In the genomic region with DNA sequence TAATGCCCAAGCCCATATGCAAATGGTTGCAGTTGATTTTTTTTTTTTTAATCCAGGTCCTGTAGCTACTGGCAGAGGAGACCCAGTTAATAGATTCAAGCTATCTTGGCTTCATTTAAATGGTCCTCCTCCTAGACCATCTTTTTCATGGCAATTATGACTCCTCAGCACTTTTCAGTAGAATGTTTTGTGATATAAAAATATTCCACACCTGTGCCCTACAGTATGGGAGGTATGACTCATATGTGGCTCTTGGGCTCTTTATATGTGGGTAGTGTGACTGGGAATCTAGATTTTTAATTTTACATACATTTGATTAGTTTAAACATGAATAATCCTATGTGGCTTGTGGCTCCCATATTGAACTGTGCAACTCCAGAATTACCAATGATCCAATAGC, we compare ENCODE assay signal across 20 cellular contexts.
"Had no signal": no experiment of that assay in that cellular context is flagged by ENCODE, and none has a peak within 500 bp of the region (broad histone marks: within the 10 kb centered on the region; RNA-seq: fewer than 3 reads in every experiment).

No MANE protein-coding gene starts in this region.

- H3K27me3 ChIP-seq: dorsolateral prefrontal cortex, gastrocnemius medialis, neural progenitor cell, testis, tibial artery, upper lobe of left lung had no signal

- H3K4me3 Mint-ChIP-seq: memory B cell; naive thymus-derived CD4-positive, alpha-beta T cell; nephron; neural progenitor cell had no signal

- H3K4me1 ChIP-seq: gastrocnemius medialis, neural progenitor cell, testis, tibial artery, upper lobe of left lung had no signal

- DNase-seq: dorsolateral prefrontal cortex; effector CD4-positive, alpha-beta T cell; gastrocnemius medialis; head of caudate nucleus; naive thymus-derived CD4-positive, alpha-beta T cell; stimulated activated CD4-positive, alpha-beta T cell treated with anti-CD3 and anti-CD28 coated beads, Interleukin-12 subunit alpha, Interleukin-12 subunit beta, amount 100 ng/mL, for 4 hours; stimulated activated CD4-positive, alpha-beta T cell treated with anti-CD3 and anti-CD28 coated beads, Interleukin-1b, Interleukin-23, amount 100 ng/mL, for 48 hours; stimulated activated CD4-positive, alpha-beta T cell treated with anti-CD3 and anti-CD28 coated beads, Interleukin-4, amount 100 ng/mL, for 1 hour; stimulated activated CD8-positive, alpha-beta memory T cell treated with anti-CD3 and anti-CD28 coated beads, Interleukin-4, amount 100 ng/mL, for 48 hours; stimulated activated naive CD4-positive, alpha-beta T cell; substantia nigra; testis; tibial artery; upper lobe of left lung had no signal

- H3K27ac ChIP-seq: dorsolateral prefrontal cortex, gastrocnemius medialis, neural progenitor cell, parathyroid adenoma, testis, tibial artery, upper lobe of left lung had no signal

- H3K27me3 Mint-ChIP-seq: memory B cell; naive thymus-derived CD4-positive, alpha-beta T cell; progenitor cell of endocrine pancreas had no signal

- H3K4me1 Mint-ChIP-seq: memory B cell; naive thymus-derived CD4-positive, alpha-beta T cell; nephron had no signal

- H3K27ac Mint-ChIP-seq: memory B cell; naive thymus-derived CD4-positive, alpha-beta T cell; nephron; neural progenitor cell; progenitor cell of endocrine pancreas had no signal

- ATAC-seq: gastrocnemius medialis; naive thymus-derived CD4-positive, alpha-beta T cell; sciatic nerve had no signal
